Comparison of ENCODE assay signal across 11 cellular contexts in the genomic region with DNA sequence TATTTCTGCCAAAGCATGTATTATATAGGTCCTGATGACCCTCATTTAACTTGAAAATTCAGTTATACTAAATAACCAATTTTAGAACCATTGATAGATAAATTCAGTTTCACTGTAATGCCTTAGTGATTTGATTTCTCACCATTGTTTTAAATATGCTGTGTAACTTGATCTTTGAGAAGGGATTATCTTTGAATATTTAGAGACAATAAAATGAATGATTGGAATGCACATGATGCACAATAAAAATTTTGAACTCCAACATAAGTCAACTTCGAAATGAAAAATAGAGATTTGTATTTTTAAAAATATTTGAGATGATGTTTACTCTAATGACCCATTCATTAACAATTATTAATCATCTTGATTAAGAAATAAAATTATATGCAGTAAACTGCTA.
"Had no signal": no experiment of that assay in that cellular context is flagged by ENCODE, and none has a peak within 500 bp of the region (broad histone marks: within the 10 kb centered on the region; RNA-seq: fewer than 3 reads in every experiment).

No MANE protein-coding gene starts in this region.

- H3K27ac ChIP-seq: GM23248 had no signal

- ATAC-seq: GM23338, HCT116 had no signal

- H3K36me3 ChIP-seq: HAP-1 had no signal

- H3K4me2 ChIP-seq: GM23338 had no signal

- H3K9ac ChIP-seq: GM23248 had no signal

- FAIRE-seq: H1, H54 had no signal

- H3K9me3 ChIP-seq: HAP-1 had no signal

- H2AFZ ChIP-seq: GM23248, GM23338 had no signal

- H3K4me3 ChIP-seq: GM23248, GM23338, HAP-1 had no signal

- DNase-seq: GM23248, GOT3, H7, H9, HCEC 1CT, HFFc6 had no signal
